In genomic region chr11:133918606-133919260, GRCh38 we compare ENCODE assay signal across 13 cellular contexts. TPM values are rescaled to one million over a fixed set of nuclear protein-coding genes. Genes with fewer than 3 reads are reported as not detected.
A peak's percentile ranks its signal among the peaks of the same experiment; 100 is the strongest.
DNase-seq lines count a peak whose midpoint lies in the region; ATAC-seq, FAIRE-seq and TF ChIP-seq lines count a peak whose summit lies in the region.
"Had no signal": no experiment of that assay in that cellular context is flagged by ENCODE, and none has a peak within 500 bp of the region (broad histone marks: within the 10 kb centered on the region; RNA-seq: fewer than 3 reads in every experiment).

No MANE protein-coding gene starts in this region.

- in situ Hi-C loops in HepG2 (cut with HindIII; ENCODE audit: extremely low pct_ligation_motif_present, low pct_unique_long_range_greater_than_20kb) = no loop called here

- H3K4me2 ChIP-seq in HepG2 (ENCODE audit: low read depth, low read length) = no peak overlapping the region

- no peaks in the 10 kb centered on the region for H3K79me2 ChIP-seq in HepG2 (ENCODE audit: insufficient read depth, low read length)

- TF ChIP-seq CTCF in HepG2 (CRISPR knock-in tag; IDR thresholded peaks at IDR 0.05) = no peak

- H3K27ac Mint-ChIP-seq in CD8-positive, alpha-beta memory T cell = peak overlapping the region in 2 of 8 donors; percentile 54 to 70
- H3K27ac Mint-ChIP-seq: activated naive CD4-positive, alpha-beta T cell treated with anti-CD3 and anti-CD28 coated beads, Interleukin-2, amount 50 U/mL, for 72 hours had no signal

- no peaks in the 10 kb centered on the region for H3K4me1 ChIP-seq in CD8-positive, alpha-beta memory T cell (ENCODE audit: insufficient read depth, low read length)
- H3K4me1 ChIP-seq in HUES48 (ENCODE audit: control insufficient read depth, insufficient read depth, low read length) (0 out of 2 replicates have a peak, but pooled peaks cover 7% of the 10 kb centered on the region), ectodermal cell (ENCODE audit: control insufficient read depth, insufficient read depth, low read length) (no peaks in the 10 kb centered on the region), mesodermal cell (ENCODE audit: control insufficient read depth, insufficient read depth, low read length, poor library complexity, severe bottlenecking) (no peaks in the 10 kb centered on the region), HepG2 (ENCODE audit: insufficient read depth, low read length) (no peaks in the 10 kb centered on the region)
- H3K4me1 ChIP-seq: heart right ventricle had no signal

- H3K4me3 Mint-ChIP-seq in CD8-positive, alpha-beta memory T cell = peak overlapping the region in 6 of 7 donors; percentile 37 to 81 (median 53)

- peaks cover 0 to 7% (median 4%) of the 10 kb centered on the region in 3 donors for H3K4me1 Mint-ChIP-seq in CD8-positive, alpha-beta memory T cell

- H3K36me3 ChIP-seq in CD8-positive, alpha-beta memory T cell (ENCODE audit: insufficient read depth, low read length) = no peaks in the 10 kb centered on the region
- H3K36me3 ChIP-seq in HUES48 (ENCODE audit: control insufficient read depth, insufficient read depth, low read length) = peaks cover 74% of the 10 kb centered on the region
- H3K36me3 ChIP-seq in ectodermal cell (ENCODE audit: control insufficient read depth, insufficient read depth, low read length) = no peaks in the 10 kb centered on the region
- peaks cover 4% of the 10 kb centered on the region for H3K36me3 ChIP-seq in mesodermal cell (ENCODE audit: control insufficient read depth, insufficient read depth, low read length)
- H3K36me3 ChIP-seq in MG63 = no peaks in the 10 kb centered on the region
- H3K36me3 ChIP-seq in HepG2 (replicated peaks in 1 of 2; ENCODE audit: control insufficient read depth in 1 of 2, insufficient read depth in 2 of 2, low read length in 2 of 2) = no peaks in the 10 kb centered on the region

- no peaks in the 10 kb centered on the region for H3K27me3 ChIP-seq in CD8-positive, alpha-beta memory T cell (ENCODE audit: insufficient read depth, low read length, poor library complexity, severe bottlenecking)
- H3K27me3 ChIP-seq in HUES48 (ENCODE audit: control insufficient read depth, insufficient read depth, low read length) (no peaks in the 10 kb centered on the region), ectodermal cell (ENCODE audit: control insufficient read depth, insufficient read depth, low read length, poor library complexity, severe bottlenecking) (no peaks in the 10 kb centered on the region), MG63 (no peaks in the 10 kb centered on the region), HepG2 (ENCODE audit: control insufficient read depth in 1 of 2, insufficient read depth in 2 of 2, low read length in 2 of 2) (peaks cover 3 to 42% of the 10 kb centered on the region in 2 experiments; a peak in 4 of 5 replicates)
- H3K27me3 ChIP-seq: heart right ventricle had no signal

- H3K27ac ChIP-seq in CD8-positive, alpha-beta memory T cell (ENCODE audit: low read depth, low read length) = no peak overlapping the region
- peak overlapping the region; percentile 71 for H3K27ac ChIP-seq in HUES48 (ENCODE audit: low read depth, low read length)
- no peak overlapping the region for H3K27ac ChIP-seq in ectodermal cell (ENCODE audit: insufficient read depth, low read depth, low read length, poor library complexity, severe bottlenecking)
- no peak overlapping the region for H3K27ac ChIP-seq in mesodermal cell (ENCODE audit: low read depth, low read length, severe bottlenecking)
- H3K27ac ChIP-seq in HepG2 (ENCODE audit: extremely low read length, insufficient read depth, low read length) = no peak overlapping the region
- H3K27ac ChIP-seq: heart right ventricle had no signal

- H3K9me3 Mint-ChIP-seq in CD8-positive, alpha-beta memory T cell = no peaks in the 10 kb centered on the region
- H3K9me3 Mint-ChIP-seq: activated naive CD4-positive, alpha-beta T cell treated with anti-CD3 and anti-CD28 coated beads, Interleukin-2, amount 50 U/mL, for 72 hours had no signal

- peaks cover 5 to 24% (median 12%) of the 10 kb centered on the region in 3 donors for H3K36me3 Mint-ChIP-seq in CD8-positive, alpha-beta memory T cell

- no peak for TF ChIP-seq RAD21 in HepG2 (CRISPR knock-in tag; IDR thresholded peaks at IDR 0.05)

- no peaks in the 10 kb centered on the region for H3K9me3 ChIP-seq in CD8-positive, alpha-beta memory T cell (ENCODE audit: low read length)
- H3K9me3 ChIP-seq in HUES48 (ENCODE audit: control insufficient read depth, insufficient read depth, low read length) (no peaks in the 10 kb centered on the region), ectodermal cell (ENCODE audit: control insufficient read depth, low read length) (no peaks in the 10 kb centered on the region), mesodermal cell (ENCODE audit: control insufficient read depth, low read length) (no peaks in the 10 kb centered on the region), MG63 (no peaks in the 10 kb centered on the region), HepG2 (ENCODE audit: low read length) (no peaks in the 10 kb centered on the region)
- H3K9me3 ChIP-seq: heart right ventricle had no signal

- no TSS peak for BruUV-seq in HepG2 (replicated peaks; lab: Mats Ljungman, UMichigan)

- 35 to 38% methylated on average over 24 to 27 of the region's 27 CpGs for WGBS in ectodermal cell, 2 experiments
- 50 to 60% methylated on average over 8 to 12 of the region's 27 CpGs for WGBS in mesodermal cell (ENCODE audit: insufficient coverage in 2 of 2), 2 experiments
- WGBS in HepG2 (ENCODE audit: low lambda C conversion rate) = 29% methylated on average over 20 of the region's 27 CpGs

- H3K9ac ChIP-seq in HUES48 (ENCODE audit: low read depth, low read length) = no peak overlapping the region
- H3K9ac ChIP-seq in HepG2 (ENCODE audit: insufficient read depth, low read depth, low read length) = no peak overlapping the region

- CTCF ChIA-PET in CD8-positive, alpha-beta memory T cell (lab: Charles Lee) = no interaction called here
- CTCF ChIA-PET in HepG2 (lab: Yijun Ruan, JAX; ENCODE audit: low intra/inter-chr PET ratio, low total read pairs) = no interaction called here

- no peaks in the 10 kb centered on the region for H4K20me1 ChIP-seq in HepG2 (ENCODE audit: insufficient read depth, low read length)

- TF ChIP-seq EP300 in HepG2 (IDR thresholded peaks at IDR 0.05; ENCODE audit: low read depth in 2 of 2, low read length in 2 of 2) (no peak), HepG2 (CRISPR knock-in tag; IDR thresholded peaks at IDR 0.05; ENCODE audit: borderline replicate concordance) (no peak)

- H3K27me3 Mint-ChIP-seq in CD8-positive, alpha-beta memory T cell = no peaks in the 10 kb centered on the region

- POLR2A ChIA-PET in CD8-positive, alpha-beta memory T cell (lab: Charles Lee) = no interaction called here
- POLR2A ChIA-PET in HepG2 (lab: Yijun Ruan, JAX) = no interaction called here

- TF ChIP-seq POLR2A in HepG2 (IDR thresholded peaks at IDR 0.05; ENCODE audit: insufficient read depth in 1 of 2, low read depth in 2 of 2, low read length in 2 of 2) = no peak

- H3K4me3 ChIP-seq in CD8-positive, alpha-beta memory T cell (ENCODE audit: low read length) = no peak overlapping the region
- peak overlapping the region; percentile 48 for H3K4me3 ChIP-seq in HUES48 (ENCODE audit: low read depth, low read length)
- peak overlapping the region; percentile 31 for H3K4me3 ChIP-seq in ectodermal cell (ENCODE audit: insufficient read depth, low read depth, low read length)
- peak overlapping the region; percentile 16 for H3K4me3 ChIP-seq in mesodermal cell (ENCODE audit: extremely low read depth, insufficient read depth, low read length, poor library complexity, severe bottlenecking)
- no peak overlapping the region for H3K4me3 ChIP-seq in MG63
- no peak overlapping the region for H3K4me3 ChIP-seq in HepG2 (replicated peaks in 1 of 3; ENCODE audit: insufficient read depth in 1 of 3, low read depth in 2 of 3, low read length in 3 of 3)
- H3K4me3 ChIP-seq: heart right ventricle had no signal

- intact Hi-C loops in HepG2 (cut with micrococcal nuclease; ENCODE audit: unreplicated experiment) = loop anchor here (2.0 kb wide), 1 partner anchor 76 kb away; no protein-coding TSS in a partner anchor

- no peak overlapping the region for H2AFZ ChIP-seq in HepG2 (ENCODE audit: low read length)

- no peak for ATAC-seq in HepG2

- DNase-seq in CD8-positive, alpha-beta memory T cell = no peak
- DNase-seq in MG63 = no peak
- no peak for DNase-seq in HepG2 (ENCODE audit: low spot score)
- DNase-seq in epidermal melanocyte (ENCODE audit: insufficient read length, low spot score) = no peak
- no peak for DNase-seq in hippocampal formation (lab: John Stamatoyannopoulos, UW)
- DNase-seq: heart right ventricle; left ventricle myocardium superior; NCI-H2107; stimulated activated CD4-positive, alpha-beta T cell treated with anti-CD3 and anti-CD28 coated beads, Interleukin-4, amount 100 ng/mL, for 24 hours had no signal

- no peak for FAIRE-seq in HepG2 (lab: Jason Lieb, UNC)

RNA-seq across cellular contexts. Expression of gene IGSF9B, which starts 38.0 kb away (rescaled TPM):
- total RNA-seq in CD8-positive, alpha-beta memory T cell = 10 to 100 TPM; 12.2 to 15.2 TPM
- polyA plus RNA-seq in CD8-positive, alpha-beta memory T cell = 1.4 TPM
- 6.9 TPM for polyA plus RNA-seq in ectodermal cell (2013, experiment 1 of 4)
- polyA plus RNA-seq in ectodermal cell (2013, experiment 2 of 4) = 12.9 TPM
- 8.1 TPM for polyA plus RNA-seq in ectodermal cell (2013, experiment 3 of 4)
- polyA plus RNA-seq in ectodermal cell (2013, experiment 4 of 4) = 12.2 TPM
- polyA plus RNA-seq in mesodermal cell (2013, experiment 1 of 2) = 7.9 TPM
- 2.5 TPM for polyA plus RNA-seq in mesodermal cell (2013, experiment 2 of 2)
- 0.12 and 0.43 TPM in 2 replicates for total RNA-seq in MG63 (2014; rRNA removed; shearing (Covaris generic); ENCODE audit: low replicate concordance)
- total RNA-seq in HepG2 (2016; rRNA removed; fragmentation: Illumina TruSeq; extraction: Trizol) = not detected in 2 replicates
- total RNA-seq in HepG2 (2016; cell fraction: cytosol; rRNA removed; fragmentation: Illumina TruSeq; extraction: Trizol; ENCODE audit: low read depth) = not detected in 2 replicates
- total RNA-seq in HepG2 (2016; cell fraction: insoluble cytoplasmic fraction; rRNA removed; fragmentation: Illumina TruSeq; extraction: Trizol) = not detected in 2 replicates
- 0.09 TPM in 1 of 2 replicates, not detected in the other for total RNA-seq in HepG2 (2016; cell fraction: membrane; rRNA removed; fragmentation: Illumina TruSeq; extraction: Trizol)
- not detected in 2 replicates for total RNA-seq in HepG2 (2016; cell fraction: nucleus; rRNA removed; fragmentation: Illumina TruSeq; extraction: Trizol)
- not detected in 2 replicates for polyA plus RNA-seq in HepG2 (2011; rRNA removed)
- not detected in 2 replicates for polyA plus RNA-seq in HepG2 (2011; cell fraction: cytosol; rRNA removed)
- polyA plus RNA-seq in HepG2 (2011; cell fraction: nucleus; rRNA removed) = 0.19 and 0.21 TPM in 2 replicates
- polyA plus RNA-seq in HepG2 (2012) = not detected in 2 replicates
- polyA plus RNA-seq in HepG2 (2016; cell fraction: cytosol; fragmentation: Illumina TruSeq; extraction: Trizol; ENCODE audit: low read depth) = not detected in 2 replicates
- polyA plus RNA-seq in HepG2 (2016; cell fraction: insoluble cytoplasmic fraction; fragmentation: Illumina TruSeq; extraction: Trizol; ENCODE audit: low read depth) = not detected in 2 replicates
- not detected in 2 replicates for polyA plus RNA-seq in HepG2 (2016; cell fraction: membrane; fragmentation: Illumina TruSeq; extraction: Trizol; ENCODE audit: low read depth)
- not detected in 2 replicates for polyA plus RNA-seq in HepG2 (2016; cell fraction: nucleus; fragmentation: Illumina TruSeq; extraction: Trizol; ENCODE audit: insufficient read depth, low read depth)
- polyA minus RNA-seq in HepG2 (2011; rRNA and poly(A)+ RNA removed; ENCODE audit: low replicate concordance) = not detected in 2 replicates
- not detected in 2 replicates for polyA minus RNA-seq in HepG2 (2011; cell fraction: cytosol; rRNA and poly(A)+ RNA removed)
- not detected in 2 replicates for polyA minus RNA-seq in HepG2 (2011; cell fraction: nucleus; rRNA and poly(A)+ RNA removed)

Comparison
In these comparisons a context has a peak if more than half of its experiments do, and no peak if none do; other contexts are left out.
1. H3K4me3 ChIP-seq: peak in HUES48 (single experiment), ectodermal cell (single experiment) and mesodermal cell (single experiment); none in CD8-positive, alpha-beta memory T cell (single experiment), MG63 (single experiment) and HepG2 (0 of 3).